Comparison of ENCODE assay signal across 18 cellular contexts in genomic region chr6:125044066-125044465, GRCh38.
"Had no signal": no experiment of that assay in that cellular context is flagged by ENCODE, and none has a peak within 500 bp of the region (broad histone marks: within the 10 kb centered on the region; RNA-seq: fewer than 3 reads in every experiment).

No MANE protein-coding gene starts in this region.

- H3K27me3 Mint-ChIP-seq: effector memory CD8-positive, alpha-beta T cell; memory B cell; stimulated activated naive B cell treated with anti-CD40 and anti-IgM and Interleukin-4, amounts not matched to agents 10 μg/mL and 1 μg/mL and 100 μg/mL, for 72 hours had no signal

- H3K9me3 Mint-ChIP-seq: natural killer cell treated with Interleukin-12 subunit alpha and Interleukin-12 subunit beta and Interleukin-15 and Interleukin-18, amount 100 ng/mL, for 72 hours; neural progenitor cell; stimulated activated naive CD8-positive, alpha-beta T cell treated with anti-CD3 and anti-CD28 coated beads, Interleukin-15, amount 100 ng/mL, for 72 hours had no signal

- H3K4me3 Mint-ChIP-seq: effector memory CD8-positive, alpha-beta T cell; memory B cell; natural killer cell treated with Interleukin-12 subunit alpha and Interleukin-12 subunit beta and Interleukin-15 and Interleukin-18, amount 100 ng/mL, for 72 hours; neural progenitor cell; stimulated activated naive B cell treated with anti-CD40 and anti-IgM and Interleukin-4, amounts not matched to agents 10 μg/mL and 1 μg/mL and 100 μg/mL, for 72 hours; stimulated activated naive CD8-positive, alpha-beta T cell treated with anti-CD3 and anti-CD28 coated beads, Interleukin-15, amount 100 ng/mL, for 72 hours had no signal

- FAIRE-seq: pancreas had no signal

- H3K36me3 Mint-ChIP-seq: memory B cell; stimulated activated naive B cell treated with anti-CD40 and anti-IgM and Interleukin-4, amounts not matched to agents 10 μg/mL and 1 μg/mL and 100 μg/mL, for 72 hours had no signal

- ATAC-seq: effector memory CD8-positive, alpha-beta T cell; heart left ventricle; left lobe of liver; natural killer cell treated with Interleukin-12 subunit alpha and Interleukin-12 subunit beta and Interleukin-15 and Interleukin-18, amount 100 ng/mL, for 72 hours; pancreas; sciatic nerve; stimulated activated naive B cell treated with anti-CD40 and anti-IgM and Interleukin-4, amounts not matched to agents 10 μg/mL and 1 μg/mL and 100 μg/mL, for 72 hours; stimulated activated naive CD8-positive, alpha-beta T cell treated with anti-CD3 and anti-CD28 coated beads, Interleukin-15, amount 100 ng/mL, for 72 hours had no signal

- H3K27ac Mint-ChIP-seq: effector memory CD8-positive, alpha-beta T cell; memory B cell; natural killer cell treated with Interleukin-12 subunit alpha and Interleukin-12 subunit beta and Interleukin-15 and Interleukin-18, amount 100 ng/mL, for 72 hours; neural progenitor cell; stimulated activated naive B cell treated with anti-CD40 and anti-IgM and Interleukin-4, amounts not matched to agents 10 μg/mL and 1 μg/mL and 100 μg/mL, for 72 hours; stimulated activated naive CD8-positive, alpha-beta T cell treated with anti-CD3 and anti-CD28 coated beads, Interleukin-15, amount 100 ng/mL, for 72 hours had no signal

- H3K4me1 Mint-ChIP-seq: memory B cell; stimulated activated naive B cell treated with anti-CD40 and anti-IgM and Interleukin-4, amounts not matched to agents 10 μg/mL and 1 μg/mL and 100 μg/mL, for 72 hours; stimulated activated naive CD8-positive, alpha-beta T cell treated with anti-CD3 and anti-CD28 coated beads, Interleukin-15, amount 100 ng/mL, for 72 hours had no signal

- H3K27ac ChIP-seq: esophagus squamous epithelium, heart left ventricle, neural progenitor cell, pancreas, thoracic aorta, transverse colon had no signal

- DNase-seq: effector memory CD8-positive, alpha-beta T cell; esophagus squamous epithelium; foreskin fibroblast; heart left ventricle; midbrain; occipital lobe; pancreas; stimulated activated CD4-positive, alpha-beta T cell treated with anti-CD3 and anti-CD28 coated beads, Interleukin-2, amount 100 ng/mL, for 24 hours; stimulated activated CD4-positive, alpha-beta T cell treated with anti-CD3 and anti-CD28 coated beads, Interleukin-4, amount 100 ng/mL, for 4 hours; stimulated activated naive B cell treated with anti-CD40 and anti-IgM and Interleukin-4, amounts not matched to agents 10 μg/mL and 1 μg/mL and 100 μg/mL, for 72 hours; stimulated activated naive CD8-positive, alpha-beta T cell treated with anti-CD3 and anti-CD28 coated beads, Interleukin-15, amount 100 ng/mL, for 72 hours; transverse colon had no signal
